17 cellular contexts compared by ENCODE assay signal in genomic region chr2:231186325-231186724, GRCh38. TPM values are rescaled to one million over a fixed set of nuclear protein-coding genes. Genes with fewer than 3 reads are reported as not detected.
DNase-seq lines count a peak whose midpoint lies in the region; ATAC-seq and TF ChIP-seq lines count a peak whose summit lies in the region.
"Had no signal": no experiment of that assay in that cellular context is flagged by ENCODE, and none has a peak within 500 bp of the region (broad histone marks: within the 10 kb centered on the region; RNA-seq: fewer than 3 reads in every experiment).

No MANE protein-coding gene starts in this region.

- no peaks in the 10 kb centered on the region for H3K27me3 Mint-ChIP-seq in endodermal cell (ENCODE audit: insufficient read depth)
- H3K27me3 Mint-ChIP-seq in CD4-positive, alpha-beta memory T cell = peaks cover 17 to 20% of the 10 kb centered on the region in 2 donors

- H3K27ac ChIP-seq in right atrium auricular region = peak overlapping the region; percentile 66 to 84
- no peak overlapping the region for H3K27ac ChIP-seq in endodermal cell (ENCODE audit: low read depth, low read length)
- peak overlapping the region in 2 of 4 donors; percentile 19 to 39 for H3K27ac ChIP-seq in sigmoid colon
- no peak overlapping the region for H3K27ac ChIP-seq in CD4-positive, alpha-beta memory T cell (ENCODE audit: low read depth, low read length)
- H3K27ac ChIP-seq: A549, KMS-11, RWPE1 had no signal

- no peak overlapping the region for H3K4me3 ChIP-seq in right atrium auricular region
- H3K4me3 ChIP-seq in endodermal cell (ENCODE audit: low read length) = no peak overlapping the region
- H3K4me3 ChIP-seq in sigmoid colon = no peak overlapping the region
- H3K4me3 ChIP-seq in CD4-positive, alpha-beta memory T cell (ENCODE audit: low read length in 2 of 2) = no peak overlapping the region
- H3K4me3 ChIP-seq: A549 had no signal

- H3K9me3 ChIP-seq in right atrium auricular region = no peaks in the 10 kb centered on the region
- H3K9me3 ChIP-seq in endodermal cell (ENCODE audit: control insufficient read depth, low read length) = no peaks in the 10 kb centered on the region
- no peaks in the 10 kb centered on the region for H3K9me3 ChIP-seq in sigmoid colon
- H3K9me3 ChIP-seq in CD4-positive, alpha-beta memory T cell (ENCODE audit: control insufficient read depth in 1 of 2, low read length in 2 of 2) = no peaks in the 10 kb centered on the region
- H3K9me3 ChIP-seq: A549 had no signal

- DNase-seq in right atrium auricular region (ENCODE audit: low spot score) (no peak), Right ventricle myocardium superior (no peak), endodermal cell (no peak), sigmoid colon (peak; percentile 61), NCI-H1417 (lab: John Stamatoyannopoulos, UW) (no peak)
- DNase-seq in CD4-positive, alpha-beta memory T cell = no peak
- DNase-seq: C1 segment of cervical spinal cord, GOT3, NCI-H146, NCI-H2081, NCI-H510A, NCI-H774, PC-3 had no signal

- H3K4me1 Mint-ChIP-seq in endodermal cell = peaks cover 9% of the 10 kb centered on the region
- H3K4me1 Mint-ChIP-seq in CD4-positive, alpha-beta memory T cell = peaks cover 0 to 1% (median 0%) of the 10 kb centered on the region in 4 donors

- CTCF ChIA-PET in CD4-positive, alpha-beta memory T cell (lab: Charles Lee; ENCODE audit: partially characterized antibody) = no interaction called here

- no peaks in the 10 kb centered on the region for H3K9me3 Mint-ChIP-seq in endodermal cell
- H3K9me3 Mint-ChIP-seq in CD4-positive, alpha-beta memory T cell = no peaks in the 10 kb centered on the region

- no peak overlapping the region for H3K9ac ChIP-seq in endodermal cell (ENCODE audit: extremely low read depth, low read length, poor library complexity, severe bottlenecking)
- H3K9ac ChIP-seq: KMS-11 had no signal

- ATAC-seq in Right ventricle myocardium superior (ENCODE audit: poor library complexity) (no peak), GM18498 (IDR thresholded peaks at IDR 0.05; ENCODE audit: unreplicated experiment) (no peak)
- ATAC-seq: A549, PC-3 had no signal

- no peak for TF ChIP-seq CTCF in right atrium auricular region (IDR thresholded peaks at IDR 0.05)
- no peak for TF ChIP-seq CTCF in endodermal cell (conservative IDR thresholded peaks at IDR 0.05)
- no peak for TF ChIP-seq CTCF in sigmoid colon (IDR thresholded peaks at IDR 0.05)

- H3K36me3 ChIP-seq in right atrium auricular region (no peaks in the 10 kb centered on the region), endodermal cell (ENCODE audit: control insufficient read depth, insufficient read depth, low read length) (no peaks in the 10 kb centered on the region), sigmoid colon (no peaks in the 10 kb centered on the region)
- H3K36me3 ChIP-seq in CD4-positive, alpha-beta memory T cell (ENCODE audit: insufficient read depth, low read length) = no peaks in the 10 kb centered on the region

- no peak for TF ChIP-seq POLR2A in sigmoid colon (IDR thresholded peaks at IDR 0.05)

- H3K4me3 Mint-ChIP-seq in endodermal cell = no peak overlapping the region
- no peak overlapping the region for H3K4me3 Mint-ChIP-seq in CD4-positive, alpha-beta memory T cell

- TF ChIP-seq EP300 in sigmoid colon (IDR thresholded peaks at IDR 0.05) = no peak

- 92 to 100% methylated on average over 3 to 7 of the region's 7 CpGs for WGBS in endodermal cell (ENCODE audit: insufficient coverage in 1 of 2, insufficient read length in 1 of 2), 2 experiments
- WGBS in sigmoid colon, 2 donors = 87 to 96% methylated on average over 7 of the region's 7 CpGs

- POLR2A ChIA-PET in CD4-positive, alpha-beta memory T cell (lab: Charles Lee; ENCODE audit: partially characterized antibody) = no interaction called here

- H3K27ac Mint-ChIP-seq in endodermal cell = peak overlapping the region; percentile 44
- H3K27ac Mint-ChIP-seq in CD4-positive, alpha-beta memory T cell = no peak overlapping the region

- H3K36me3 Mint-ChIP-seq in endodermal cell (ENCODE audit: low read depth) = no peaks in the 10 kb centered on the region
- no peaks in the 10 kb centered on the region for H3K36me3 Mint-ChIP-seq in CD4-positive, alpha-beta memory T cell

- H3K4me1 ChIP-seq in right atrium auricular region (peaks cover 0 to 49% of the 10 kb centered on the region in 2 donors), endodermal cell (ENCODE audit: control insufficient read depth, insufficient read depth, low read length) (no peaks in the 10 kb centered on the region), sigmoid colon (peaks cover 0 to 37% (median 33%) of the 10 kb centered on the region in 4 donors)
- no peaks in the 10 kb centered on the region for H3K4me1 ChIP-seq in CD4-positive, alpha-beta memory T cell (ENCODE audit: insufficient read depth, low read length)

- H3K27me3 ChIP-seq in right atrium auricular region (no peaks in the 10 kb centered on the region), endodermal cell (ENCODE audit: control insufficient read depth, insufficient read depth, low read length, poor library complexity, severe bottlenecking) (no peaks in the 10 kb centered on the region), sigmoid colon (no peaks in the 10 kb centered on the region)
- peaks cover 3% of the 10 kb centered on the region for H3K27me3 ChIP-seq in CD4-positive, alpha-beta memory T cell (ENCODE audit: insufficient read depth, low read length)

- intact Hi-C loops in Right ventricle myocardium superior (cut with DNase I) (no loop called here), sigmoid colon (cut with DNase I) (no loop called here)
- intact Hi-C loops in CD4-positive, alpha-beta memory T cell (cut with micrococcal nuclease) = no loop called here

RNA-seq across cellular contexts. Expression of gene ARMC9, which starts 12.1 kb away (rescaled TPM):
- 1 to 10 TPM; 2.0 to 2.9 TPM for total RNA-seq in right atrium auricular region
- 0.89 TPM for total RNA-seq in Right ventricle myocardium superior
- total RNA-seq in endodermal cell = 10 to 100 TPM; 41.7 to 51.5 TPM
- 25.5 TPM for polyA plus RNA-seq in endodermal cell (2013, experiment 1 of 2)
- polyA plus RNA-seq in endodermal cell (2013, experiment 2 of 2) = 24.7 TPM
- total RNA-seq in sigmoid colon = 10 to 100 TPM; 24.3 to 95.3 (median 52.7) TPM
- polyA plus RNA-seq in sigmoid colon = 1 to 10 TPM; 2.4 to 8.2 (median 3.0) TPM
- total RNA-seq in CD4-positive, alpha-beta memory T cell = 1 to 10 TPM; 1.1 to 1.4 TPM
- under 1 TPM in 1 of 2 donors, not detected in 1; 0.50 TPM for polyA plus RNA-seq in CD4-positive, alpha-beta memory T cell

Comparison
In these comparisons a context has a peak if more than half of its experiments do, and no peak if none do; other contexts are left out.
1. H3K27ac ChIP-seq: peak in right atrium auricular region (2 of 2); none in endodermal cell (single experiment) and CD4-positive, alpha-beta memory T cell (single experiment).
2. RNA of gene ARMC9, which starts 12.1 kb away (total RNA-seq): 24.3 to 95.3 TPM in sigmoid colon and 41.7 to 51.5 TPM in endodermal cell; 2.0 to 2.9 TPM in right atrium auricular region, 1.1 to 1.4 TPM in CD4-positive, alpha-beta memory T cell and 0.89 TPM in Right ventricle myocardium superior (single experiment); every median in the first group is over 4 times any median in the second.